1 cellular context compared by ENCODE assay signal in the genomic region with DNA sequence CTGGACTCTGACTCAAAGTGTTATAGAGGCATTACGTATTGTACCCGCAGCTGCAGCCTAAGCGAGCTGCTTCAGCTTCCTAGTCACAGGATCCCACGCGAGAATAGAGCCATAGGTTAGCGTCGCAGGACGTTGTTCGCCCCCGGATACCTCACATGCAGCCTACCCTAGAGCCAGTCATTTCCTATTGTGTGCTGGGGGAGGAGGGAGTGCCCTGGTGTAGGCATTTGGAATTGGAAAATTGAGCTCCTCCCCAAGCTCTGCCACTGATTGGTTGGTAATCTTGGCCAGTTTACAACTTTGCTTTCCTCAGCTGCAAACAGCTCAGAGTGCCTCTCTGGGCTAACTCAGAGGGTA.
TF ChIP-seq lines count a peak whose summit lies in the region.

No MANE protein-coding gene starts in this region.

TF ChIP-seq in PFSK-1, 5 proteins besides CTCF, POLR2A, EP300 and RAD21 (continued from another document):
- TF ChIP-seq, protein P1, sequence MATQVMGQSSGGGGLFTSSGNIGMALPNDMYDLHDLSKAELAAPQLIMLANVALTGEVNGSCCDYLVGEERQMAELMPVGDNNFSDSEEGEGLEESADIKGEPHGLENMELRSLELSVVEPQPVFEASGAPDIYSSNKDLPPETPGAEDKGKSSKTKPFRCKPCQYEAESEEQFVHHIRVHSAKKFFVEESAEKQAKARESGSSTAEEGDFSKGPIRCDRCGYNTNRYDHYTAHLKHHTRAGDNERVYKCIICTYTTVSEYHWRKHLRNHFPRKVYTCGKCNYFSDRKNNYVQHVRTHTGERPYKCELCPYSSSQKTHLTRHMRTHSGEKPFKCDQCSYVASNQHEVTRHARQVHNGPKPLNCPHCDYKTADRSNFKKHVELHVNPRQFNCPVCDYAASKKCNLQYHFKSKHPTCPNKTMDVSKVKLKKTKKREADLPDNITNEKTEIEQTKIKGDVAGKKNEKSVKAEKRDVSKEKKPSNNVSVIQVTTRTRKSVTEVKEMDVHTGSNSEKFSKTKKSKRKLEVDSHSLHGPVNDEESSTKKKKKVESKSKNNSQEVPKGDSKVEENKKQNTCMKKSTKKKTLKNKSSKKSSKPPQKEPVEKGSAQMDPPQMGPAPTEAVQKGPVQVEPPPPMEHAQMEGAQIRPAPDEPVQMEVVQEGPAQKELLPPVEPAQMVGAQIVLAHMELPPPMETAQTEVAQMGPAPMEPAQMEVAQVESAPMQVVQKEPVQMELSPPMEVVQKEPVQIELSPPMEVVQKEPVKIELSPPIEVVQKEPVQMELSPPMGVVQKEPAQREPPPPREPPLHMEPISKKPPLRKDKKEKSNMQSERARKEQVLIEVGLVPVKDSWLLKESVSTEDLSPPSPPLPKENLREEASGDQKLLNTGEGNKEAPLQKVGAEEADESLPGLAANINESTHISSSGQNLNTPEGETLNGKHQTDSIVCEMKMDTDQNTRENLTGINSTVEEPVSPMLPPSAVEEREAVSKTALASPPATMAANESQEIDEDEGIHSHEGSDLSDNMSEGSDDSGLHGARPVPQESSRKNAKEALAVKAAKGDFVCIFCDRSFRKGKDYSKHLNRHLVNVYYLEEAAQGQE (IDR thresholded peaks at IDR 0.05; ENCODE audit: insufficient read depth in 1 of 2, low read depth in 2 of 2, low read length in 2 of 2), result no peak
- TF ChIP-seq POLR2AphosphoS5 (IDR thresholded peaks at IDR 0.05; ENCODE audit: low read depth, low read length) (0 out of 2 replicates have a peak, but pooled peaks have one; percentile 40), SIN3A (IDR thresholded peaks at IDR 0.05; ENCODE audit: borderline replicate concordance, insufficient read depth, low read length) (no peak)
